In genomic region chr4:186953601-186954260, GRCh38 we compare ENCODE assay signal across 17 cellular contexts.
DNase-seq lines count a peak whose midpoint lies in the region; ATAC-seq and TF ChIP-seq lines count a peak whose summit lies in the region.
"Had no signal": no experiment of that assay in that cellular context is flagged by ENCODE, and none has a peak within 500 bp of the region (broad histone marks: within the 10 kb centered on the region; RNA-seq: fewer than 3 reads in every experiment).

No MANE protein-coding gene starts in this region.

- DNase-seq in GM03348 (ENCODE audit: low spot score) (peak; percentile 12), SJCRH30 (peak; percentile 36 to 47), right atrium auricular region (ENCODE audit: low spot score) (peak; percentile 69), dermis blood vessel endothelial cell (no peak), Karpas-422 (no peak)
- DNase-seq: activated CD4-positive, alpha-beta T cell treated with anti-CD3 and anti-CD28 coated beads, Interleukin-2, amount 50 U/mL, for 4 hours; activated naive CD4-positive, alpha-beta T cell treated with anti-CD3 and anti-CD28 coated beads, Interleukin-2, amount 10 ng/mL, durations not matched to agents 7 days and 5 days; Caco-2; NCI-H1092; NCI-H2107; NCI-H526; stimulated activated CD4-positive, alpha-beta T cell treated with anti-CD3 and anti-CD28 coated beads, Interleukin-1b, Interleukin-23, amount 100 ng/mL, for 48 hours; T-cell had no signal

- TF ChIP-seq CTCF in right atrium auricular region (IDR thresholded peaks at IDR 0.05), result no peak

- H3K36me3 ChIP-seq in SJCRH30 (no peaks in the 10 kb centered on the region), right atrium auricular region (no peaks in the 10 kb centered on the region), subcutaneous abdominal adipose tissue (ENCODE audit: control insufficient read depth in 5 of 5, insufficient read depth in 5 of 5, low read length in 5 of 5) (no peaks in the 10 kb centered on the region), Karpas-422 (ENCODE audit: insufficient read depth, low read length) (no peaks in the 10 kb centered on the region)

- no peaks in the 10 kb centered on the region for H3K79me2 ChIP-seq in Karpas-422 (ENCODE audit: low read length)

- H3K27ac ChIP-seq in SJCRH30 (peak overlapping the region; percentile 26; the same call in 1 of the 2 replicates), right atrium auricular region (peak overlapping the region in 1 of 2 donors; percentile 35), subcutaneous abdominal adipose tissue (ENCODE audit: low read depth, low read length) (peak overlapping the region; percentile 5), Karpas-422 (ENCODE audit: low read length) (no peak overlapping the region)

- H3K4me2 ChIP-seq in Karpas-422 (ENCODE audit: low read depth, low read length, poor library complexity, severe bottlenecking), result no peak overlapping the region

- H3K9ac ChIP-seq in subcutaneous abdominal adipose tissue (ENCODE audit: low read length in 5 of 5), result no peak overlapping the region
- no peak overlapping the region for H3K9ac ChIP-seq in Karpas-422 (ENCODE audit: low read length)

- H2AFZ ChIP-seq in Karpas-422 (ENCODE audit: low read length), result no peak overlapping the region

- H3K4me1 ChIP-seq in SJCRH30, result peaks cover 3% of the 10 kb centered on the region; the same call in 1 of the 2 replicates
- peaks cover 0 to under 1% of the 10 kb centered on the region in 2 donors for H3K4me1 ChIP-seq in right atrium auricular region
- H3K4me1 ChIP-seq in subcutaneous abdominal adipose tissue (ENCODE audit: control insufficient read depth in 5 of 5, insufficient read depth in 5 of 5, low read length in 5 of 5), result peaks cover 0 to 14% (median 10%) of the 10 kb centered on the region in 5 donors
- H3K4me1 ChIP-seq in Karpas-422 (ENCODE audit: low read length), result peaks cover 2% of the 10 kb centered on the region; the same call in 1 of the 2 replicates
- H3K4me1 ChIP-seq: Caco-2 had no signal

- H4K20me1 ChIP-seq in Karpas-422 (ENCODE audit: insufficient read depth, low read depth, low read length), result no peaks in the 10 kb centered on the region

- H3K9me3 ChIP-seq in SJCRH30 (replicated peaks) (no peaks in the 10 kb centered on the region), right atrium auricular region (no peaks in the 10 kb centered on the region), subcutaneous abdominal adipose tissue (ENCODE audit: control insufficient read depth in 5 of 5, low read length in 5 of 5) (no peaks in the 10 kb centered on the region), Karpas-422 (ENCODE audit: low read length) (no peaks in the 10 kb centered on the region)
- H3K9me3 ChIP-seq: Caco-2 had no signal

- H3K4me3 ChIP-seq in SJCRH30, result no peak overlapping the region
- H3K4me3 ChIP-seq in right atrium auricular region, result no peak overlapping the region
- peak overlapping the region in 1 of 5 donors; percentile 15 for H3K4me3 ChIP-seq in subcutaneous abdominal adipose tissue (ENCODE audit: low read depth in 1 of 5, low read length in 5 of 5)
- H3K4me3 ChIP-seq in Karpas-422 (ENCODE audit: low read length), result no peak overlapping the region
- H3K4me3 ChIP-seq: GM12878 had no signal

- H3K9me2 ChIP-seq in Karpas-422 (replicated peaks; ENCODE audit: insufficient read depth, low read length), result no peaks in the 10 kb centered on the region

- ATAC-seq in HG02870 (IDR thresholded peaks at IDR 0.05; ENCODE audit: unreplicated experiment), result no peak
- ATAC-seq in GM19035 (IDR thresholded peaks at IDR 0.05; ENCODE audit: unreplicated experiment), result no peak
- ATAC-seq: GM12878, T-cell had no signal

- no peaks in the 10 kb centered on the region for H3K27me3 ChIP-seq in SJCRH30
- H3K27me3 ChIP-seq in right atrium auricular region, result no peaks in the 10 kb centered on the region
- no peaks in the 10 kb centered on the region for H3K27me3 ChIP-seq in subcutaneous abdominal adipose tissue (ENCODE audit: control insufficient read depth in 5 of 5, insufficient read depth in 4 of 5, low read length in 5 of 5)
- no peaks in the 10 kb centered on the region for H3K27me3 ChIP-seq in Karpas-422 (ENCODE audit: low read length)

Comparison
In these comparisons a context has a peak if more than half of its experiments do, and no peak if none do; other contexts are left out.
1. DNase-seq: peak in GM03348 (single experiment), SJCRH30 (2 of 2) and right atrium auricular region (single experiment); none in dermis blood vessel endothelial cell (single experiment) and Karpas-422 (single experiment).